ENCODE assay signal across 19 cellular contexts in genomic region chr12:4152145-4152795, GRCh38.
DNase-seq lines count a peak whose midpoint lies in the region; FAIRE-seq and TF ChIP-seq lines count a peak whose summit lies in the region.
"Had no signal": no experiment of that assay in that cellular context is flagged by ENCODE, and none has a peak within 500 bp of the region (broad histone marks: within the 10 kb centered on the region; RNA-seq: fewer than 3 reads in every experiment).

No MANE protein-coding gene starts in this region.

- no peaks in the 10 kb centered on the region for H4K20me1 ChIP-seq in MM.1S (ENCODE audit: insufficient read depth, low read length)

- H3K9me3 ChIP-seq in MM.1S (replicated peaks; ENCODE audit: insufficient read depth, low read length) (no peaks in the 10 kb centered on the region), trophoblast cell (ENCODE audit: insufficient read depth, low read depth, low read length) (no peaks in the 10 kb centered on the region)
- H3K9me3 ChIP-seq: gastroesophageal sphincter had no signal

- H3K4me2 ChIP-seq in MM.1S (ENCODE audit: low read depth, low read length), result peak overlapping the region; percentile 61
- no peak overlapping the region for H3K4me2 ChIP-seq in trophoblast cell (ENCODE audit: low read length)

- H2AFZ ChIP-seq in MM.1S (ENCODE audit: low read length), result peak overlapping the region; percentile 32; the same call in 1 of the 2 replicates
- H2AFZ ChIP-seq in trophoblast cell (ENCODE audit: insufficient read depth, low read length, poor library complexity), result no peak overlapping the region

- no peak overlapping the region for H3K4me3 Mint-ChIP-seq in activated CD4-positive, alpha-beta T cell treated with anti-CD3 and anti-CD28 coated beads, Interleukin-2, amount 10 ng/mL, durations not matched to agents 7 days and 5 days
- no peak overlapping the region for H3K4me3 Mint-ChIP-seq in activated naive CD8-positive, alpha-beta T cell treated with anti-CD3 and anti-CD28 coated beads for 36 hours
- H3K4me3 Mint-ChIP-seq: CD4-positive, alpha-beta T cell; type B pancreatic cell had no signal

- peaks cover 19% of the 10 kb centered on the region for H3K9me3 Mint-ChIP-seq in activated CD4-positive, alpha-beta T cell treated with anti-CD3 and anti-CD28 coated beads, Interleukin-2, amount 10 ng/mL, durations not matched to agents 7 days and 5 days
- peaks cover 11% of the 10 kb centered on the region for H3K9me3 Mint-ChIP-seq in activated naive CD8-positive, alpha-beta T cell treated with anti-CD3 and anti-CD28 coated beads for 36 hours
- H3K9me3 Mint-ChIP-seq: CD4-positive, alpha-beta T cell; type B pancreatic cell had no signal

- H3K4ac ChIP-seq in trophoblast cell (ENCODE audit: low read depth, low read length), result no peak overlapping the region

- no peaks in the 10 kb centered on the region for H3K27me3 Mint-ChIP-seq in activated CD4-positive, alpha-beta T cell treated with anti-CD3 and anti-CD28 coated beads, Interleukin-2, amount 10 ng/mL, durations not matched to agents 7 days and 5 days
- H3K27me3 Mint-ChIP-seq in activated naive CD8-positive, alpha-beta T cell treated with anti-CD3 and anti-CD28 coated beads for 36 hours, result no peaks in the 10 kb centered on the region
- H3K27me3 Mint-ChIP-seq: CD4-positive, alpha-beta T cell had no signal

- H3K23ac ChIP-seq in trophoblast cell (ENCODE audit: low read length), result no peak overlapping the region

- H3K27ac ChIP-seq in MM.1S (ENCODE audit: low read length) (peak overlapping the region; percentile 87), trophoblast cell (ENCODE audit: low read depth, low read length) (no peak overlapping the region)
- H3K27ac ChIP-seq: coronary artery, epithelial cell of prostate, gastroesophageal sphincter had no signal

- H4K12ac ChIP-seq in trophoblast cell (ENCODE audit: low read depth, low read length), result no peak overlapping the region

- H3K18ac ChIP-seq in trophoblast cell (ENCODE audit: low read length), result no peak overlapping the region

- no peaks in the 10 kb centered on the region for H3K36me3 ChIP-seq in MM.1S (replicated peaks; ENCODE audit: insufficient read depth, low read length)
- H3K36me3 ChIP-seq in trophoblast cell (ENCODE audit: control insufficient read depth in 1 of 2, insufficient read depth in 2 of 2, low read length in 2 of 2), result no peaks in the 10 kb centered on the region
- H3K36me3 ChIP-seq: gastroesophageal sphincter had no signal

- H2AK5ac ChIP-seq in trophoblast cell (ENCODE audit: low read length), result no peak overlapping the region

- H4K8ac ChIP-seq in trophoblast cell (ENCODE audit: low read depth, low read length), result no peak overlapping the region

- peak overlapping the region; percentile 77 for H2BK12ac ChIP-seq in trophoblast cell (ENCODE audit: low read length)

- peak overlapping the region; percentile 88 for H3K27ac Mint-ChIP-seq in activated CD4-positive, alpha-beta T cell treated with anti-CD3 and anti-CD28 coated beads, Interleukin-2, amount 10 ng/mL, durations not matched to agents 7 days and 5 days
- H3K27ac Mint-ChIP-seq in activated naive CD8-positive, alpha-beta T cell treated with anti-CD3 and anti-CD28 coated beads for 36 hours, result peak overlapping the region; percentile 96
- H3K27ac Mint-ChIP-seq: type B pancreatic cell had no signal

- H3K27me3 ChIP-seq in MM.1S (replicated peaks; ENCODE audit: insufficient read depth, low read length) (no peaks in the 10 kb centered on the region), trophoblast cell (ENCODE audit: insufficient read depth, low read length) (no peaks in the 10 kb centered on the region)

- no peaks in the 10 kb centered on the region for H3K9me2 ChIP-seq in MM.1S (replicated peaks; ENCODE audit: insufficient read depth, low read length)

- H3K79me2 ChIP-seq in MM.1S (ENCODE audit: low read length), result no peaks in the 10 kb centered on the region
- no peaks in the 10 kb centered on the region for H3K79me2 ChIP-seq in trophoblast cell (ENCODE audit: control insufficient read depth, insufficient read depth, low read length, poor library complexity)

- WGBS in trophoblast cell (ENCODE audit: extremely low coverage, insufficient coverage, insufficient read length), result no CpG with 5 or more reads among the region's 7 CpGs

- CTCF ChIA-PET in activated CD4-positive, alpha-beta T cell treated with anti-CD3 and anti-CD28 coated beads, Interleukin-2, amount 10 ng/mL, durations not matched to agents 7 days and 5 days (lab: Charles Lee), result interaction anchor here (1.3 to 1.8 kb wide), 4 partner anchors 9 to 125 kb away, joined by 3 to 9 read pairs (median 4); no protein-coding TSS in a partner anchor

- H3K4me3 ChIP-seq in MM.1S (ENCODE audit: low read length) (no peak overlapping the region; the same call in 1 of the 2 replicates), trophoblast cell (ENCODE audit: low read depth, low read length) (no peak overlapping the region)
- H3K4me3 ChIP-seq: coronary artery, gastroesophageal sphincter had no signal

- H3K4me1 ChIP-seq in MM.1S (ENCODE audit: low read length), result peaks cover 64% of the 10 kb centered on the region
- peaks cover 3 to 10% of the 10 kb centered on the region in 2 experiments for H3K4me1 ChIP-seq in trophoblast cell (ENCODE audit: control insufficient read depth in 1 of 2, insufficient read depth in 2 of 2, low read length in 2 of 2)
- H3K4me1 ChIP-seq: gastroesophageal sphincter had no signal

- peaks cover 43% of the 10 kb centered on the region for H3F3A ChIP-seq in MM.1S (ENCODE audit: insufficient read depth, low read length)

- POLR2A ChIA-PET in activated CD4-positive, alpha-beta T cell treated with anti-CD3 and anti-CD28 coated beads, Interleukin-2, amount 10 ng/mL, durations not matched to agents 7 days and 5 days (lab: Charles Lee), result interaction anchor here (1.2 kb wide), 1 partner anchor 10 kb away, joined by 3 read pairs; no protein-coding TSS in a partner anchor

- H3K36me3 Mint-ChIP-seq in activated CD4-positive, alpha-beta T cell treated with anti-CD3 and anti-CD28 coated beads, Interleukin-2, amount 10 ng/mL, durations not matched to agents 7 days and 5 days (ENCODE audit: low read depth), result peaks cover 31% of the 10 kb centered on the region
- H3K36me3 Mint-ChIP-seq in activated naive CD8-positive, alpha-beta T cell treated with anti-CD3 and anti-CD28 coated beads for 36 hours, result peaks cover 25% of the 10 kb centered on the region

- FAIRE-seq in RCC 7860 (lab: Jason Lieb, UNC), result no peak
- FAIRE-seq: A204.1, H54 had no signal

- DNase-seq in activated CD4-positive, alpha-beta T cell treated with anti-CD3 and anti-CD28 coated beads, Interleukin-2, amount 10 ng/mL, durations not matched to agents 7 days and 5 days, result no peak
- no peak for DNase-seq in activated CD4-positive, alpha-beta T cell treated with anti-CD3 and anti-CD28 coated beads, Interleukin-2, amount 50 U/mL, for 1 hour
- DNase-seq in MM.1S (no peak), trophoblast cell (no peak), GM13977 (ENCODE audit: low spot score) (no peak), RCC 7860 (ENCODE audit: low spot score) (no peak), midbrain (lab: John Stamatoyannopoulos, UW) (no peak)
- no peak for DNase-seq in activated naive CD8-positive, alpha-beta T cell treated with anti-CD3 and anti-CD28 coated beads for 36 hours
- DNase-seq: CD4-positive, alpha-beta T cell; EL; left ventricle myocardium superior; NCI-H345; stimulated activated CD4-positive, alpha-beta T cell treated with anti-CD3 and anti-CD28 coated beads, Interleukin-4, amount 100 ng/mL, for 24 hours had no signal

- H3K4me1 Mint-ChIP-seq in activated CD4-positive, alpha-beta T cell treated with anti-CD3 and anti-CD28 coated beads, Interleukin-2, amount 10 ng/mL, durations not matched to agents 7 days and 5 days, result peaks cover 90% of the 10 kb centered on the region
- peaks cover 83% of the 10 kb centered on the region for H3K4me1 Mint-ChIP-seq in activated naive CD8-positive, alpha-beta T cell treated with anti-CD3 and anti-CD28 coated beads for 36 hours

- H3K79me1 ChIP-seq in trophoblast cell (ENCODE audit: low read length), result peaks cover 8% of the 10 kb centered on the region

- H2BK5ac ChIP-seq in trophoblast cell (ENCODE audit: low read depth, low read length, poor library complexity), result no peak overlapping the region

- peak overlapping the region; percentile 23 for H3K9ac ChIP-seq in MM.1S (ENCODE audit: low read length)
- no peak overlapping the region for H3K9ac ChIP-seq in trophoblast cell (ENCODE audit: low read length)

- TF ChIP-seq CTCF in MM.1S (IDR thresholded peaks at IDR 0.05; ENCODE audit: low read length) (no peak), GM13977 (IDR thresholded peaks at IDR 0.05; ENCODE audit: extremely low read depth, insufficient read depth, missing control alignments) (no peak)

- H4K91ac ChIP-seq in trophoblast cell (ENCODE audit: low read depth, low read length), result no peak overlapping the region

- in situ Hi-C loops in GM13977 (cut with MboI; ENCODE audit: low pct_unique_long_range_greater_than_20kb, low sequenced_read_pairs, unreplicated experiment), result no loop called here

- H3K14ac ChIP-seq in trophoblast cell (ENCODE audit: low read length), result no peak overlapping the region

- H2BK120ac ChIP-seq in trophoblast cell (ENCODE audit: insufficient read depth, low read length, poor library complexity), result no peak overlapping the region
